ENCODE assay signal across 8 cellular contexts in genomic region chr7:140229591-140230516, GRCh38. TPM values are rescaled to one million over a fixed set of nuclear protein-coding genes. Genes with fewer than 3 reads are reported as not detected.
DNase-seq lines count a peak whose midpoint lies in the region; ATAC-seq and TF ChIP-seq lines count a peak whose summit lies in the region.

No MANE protein-coding gene starts in this region.

- peak overlapping the region; percentile 42 for H3K4me3 ChIP-seq in lung

- peaks cover 5 to 9% of the 10 kb centered on the region in 2 donors for H3K4me1 ChIP-seq in lung (ENCODE audit: control insufficient read depth in 2 of 2, insufficient read depth in 2 of 2, low read length in 2 of 2)

- peak; percentile 38 for ATAC-seq in GM21447 (IDR thresholded peaks at IDR 0.05; ENCODE audit: unreplicated experiment)
- no peak for ATAC-seq in lung (ENCODE audit: insufficient read depth, low FRiP score)
- no peak for ATAC-seq in HG02884 (IDR thresholded peaks at IDR 0.05; ENCODE audit: unreplicated experiment)

- H3K27ac Mint-ChIP-seq in T-helper 1 cell treated with Interleukin-12 subunit alpha and Interleukin-12 subunit beta and Interleukin-4 antibody, amounts not matched to agents 30 μg/mL and 1 μg/mL, for 36 hours, result peak overlapping the region; percentile 93
- H3K27ac Mint-ChIP-seq in MCF 10A (ENCODE audit: low read depth, unreplicated experiment), result no peak overlapping the region

- intact Hi-C loops in MCF 10A (cut with micrococcal nuclease), result no loop called here

- peaks cover 2% of the 10 kb centered on the region for H3K36me3 Mint-ChIP-seq in T-helper 1 cell treated with Interleukin-12 subunit alpha and Interleukin-12 subunit beta and Interleukin-4 antibody, amounts not matched to agents 30 μg/mL and 1 μg/mL, for 36 hours (ENCODE audit: low read depth)
- H3K36me3 Mint-ChIP-seq in MCF 10A (ENCODE audit: insufficient read depth, unreplicated experiment), result no peaks in the 10 kb centered on the region

- no TSS peak for BruUV-seq in MCF 10A (replicated peaks; lab: Mats Ljungman, UMichigan)

- POLR2A ChIA-PET in MCF 10A (lab: Yijun Ruan, JAX), result no interaction called here

- H3K4me1 Mint-ChIP-seq in T-helper 1 cell treated with Interleukin-12 subunit alpha and Interleukin-12 subunit beta and Interleukin-4 antibody, amounts not matched to agents 30 μg/mL and 1 μg/mL, for 36 hours (ENCODE audit: low read depth), result peaks cover 48% of the 10 kb centered on the region
- H3K4me1 Mint-ChIP-seq in MCF 10A (ENCODE audit: insufficient read depth, unreplicated experiment), result peaks cover 6% of the 10 kb centered on the region

- H3K4me3 Mint-ChIP-seq in T-helper 1 cell treated with Interleukin-12 subunit alpha and Interleukin-12 subunit beta and Interleukin-4 antibody, amounts not matched to agents 30 μg/mL and 1 μg/mL, for 36 hours, result peak overlapping the region; percentile 68
- H3K4me3 Mint-ChIP-seq in MCF 10A (ENCODE audit: unreplicated experiment), result peak overlapping the region; percentile 80

- H3K27me3 Mint-ChIP-seq in T-helper 1 cell treated with Interleukin-12 subunit alpha and Interleukin-12 subunit beta and Interleukin-4 antibody, amounts not matched to agents 30 μg/mL and 1 μg/mL, for 36 hours (ENCODE audit: low read depth), result no peaks in the 10 kb centered on the region
- no peaks in the 10 kb centered on the region for H3K27me3 Mint-ChIP-seq in MCF 10A (ENCODE audit: insufficient read depth, unreplicated experiment)

- H3K27ac ChIP-seq in lung (ENCODE audit: low read depth in 1 of 2, low read length in 1 of 2), result peak overlapping the region; percentile 29 to 41

- H3K36me3 ChIP-seq in lung (ENCODE audit: control insufficient read depth in 2 of 2, insufficient read depth in 2 of 2, low read length in 2 of 2), result no peaks in the 10 kb centered on the region

- DNase-seq in MCF 10A (ENCODE audit: unreplicated experiment) (no peak), lung (ENCODE audit: low spot score) (no peak), C1 segment of cervical spinal cord (lab: John Stamatoyannopoulos, UW) (no peak), kidney tubule cell (ENCODE audit: low spot score) (no peak)
- DNase-seq in stimulated activated CD8-positive, alpha-beta memory T cell treated with anti-CD3 and anti-CD28 coated beads, Interleukin-4, amount 100 ng/mL, for 1 hour (ENCODE audit: low read depth in 2 of 2, low spot score in 1 of 2), result peak; percentile 32 to 46

- no peaks in the 10 kb centered on the region for H3K9me3 Mint-ChIP-seq in T-helper 1 cell treated with Interleukin-12 subunit alpha and Interleukin-12 subunit beta and Interleukin-4 antibody, amounts not matched to agents 30 μg/mL and 1 μg/mL, for 36 hours
- H3K9me3 Mint-ChIP-seq in MCF 10A (ENCODE audit: unreplicated experiment), result no peaks in the 10 kb centered on the region

- CTCF ChIA-PET in MCF 10A (lab: Yijun Ruan, JAX), result interaction anchor here (0.6 kb wide), 1 partner anchor 76 kb away, joined by 5 read pairs; no protein-coding TSS in a partner anchor

- WGBS in lung, 2 donors, result 4 to 7% methylated on average over 44 of the region's 44 CpGs

- no peaks in the 10 kb centered on the region for H3K27me3 ChIP-seq in lung (ENCODE audit: control insufficient read depth, insufficient read depth)

- no peaks in the 10 kb centered on the region for H3K9me3 ChIP-seq in lung (ENCODE audit: control insufficient read depth in 2 of 2, insufficient read depth in 1 of 2, low read length in 1 of 2)

- no peak for TF ChIP-seq CTCF in MCF 10A (IDR thresholded peaks at IDR 0.05; ENCODE audit: unreplicated experiment)
- TF ChIP-seq CTCF in lung (IDR thresholded peaks at IDR 0.05; ENCODE audit: control extremely low read depth, extremely low read depth), result no peak

RNA-seq across cellular contexts. Expression of gene KDM7A, which starts 53.1 kb away (rescaled TPM):
- total RNA-seq in MCF 10A (2022), result 12.4 and 14.2 TPM in 2 replicates
- 10 to 100 TPM; 14.0 to 30.7 TPM for total RNA-seq in lung
- polyA plus RNA-seq in lung, result 1 to 10 TPM; 3.1 to 9.1 TPM

Comparison
In these comparisons a context has a peak if more than half of its experiments do, and no peak if none do; other contexts are left out.
1. DNase-seq: peak in stimulated activated CD8-positive, alpha-beta memory T cell treated with anti-CD3 and anti-CD28 coated beads, Interleukin-4, amount 100 ng/mL, for 1 hour (2 of 2); none in MCF 10A (single experiment), lung (single experiment), C1 segment of cervical spinal cord (0 of 14) and kidney tubule cell (single experiment).